In the genomic region with DNA sequence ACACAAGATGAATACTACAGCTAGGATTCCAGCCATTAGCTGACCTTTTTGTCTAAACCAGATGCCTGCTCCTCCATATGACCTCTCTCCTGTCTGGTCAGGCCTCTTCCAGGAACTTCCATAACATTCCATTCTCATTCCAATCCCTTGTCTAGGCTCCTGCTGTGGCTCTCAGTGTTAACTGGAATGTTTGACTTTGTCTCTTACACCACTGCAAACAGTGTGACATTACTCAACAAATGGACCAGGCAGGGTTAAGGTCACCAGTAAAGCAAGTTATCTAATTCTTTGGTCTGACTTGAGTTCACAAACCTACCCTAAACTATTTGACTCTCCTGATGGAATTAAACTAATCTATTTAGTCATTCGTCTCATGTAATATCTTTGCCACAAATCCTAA, we compare ENCODE assay signal across 12 cellular contexts. TPM values are rescaled to one million over a fixed set of nuclear protein-coding genes. Genes with fewer than 3 reads are reported as not detected.
A peak's percentile ranks its signal among the peaks of the same experiment; 100 is the strongest.
DNase-seq lines count a peak whose midpoint lies in the region; ATAC-seq and TF ChIP-seq lines count a peak whose summit lies in the region.
"Had no signal": no experiment of that assay in that cellular context is flagged by ENCODE, and none has a peak within 500 bp of the region (broad histone marks: within the 10 kb centered on the region; RNA-seq: fewer than 3 reads in every experiment).

No MANE protein-coding gene starts in this region.

- H3K4me3 Mint-ChIP-seq in chondrocyte (ENCODE audit: unreplicated experiment) = no peak overlapping the region
- H3K4me3 Mint-ChIP-seq: activated naive CD8-positive, alpha-beta T cell treated with anti-CD3 and anti-CD28 coated beads, Interleukin-2, amount 50 U/mL, for 24 hours had no signal

- H3K27me3 Mint-ChIP-seq in chondrocyte (ENCODE audit: low read depth) = no peaks in the 10 kb centered on the region

- no peaks in the 10 kb centered on the region for H3K36me3 Mint-ChIP-seq in chondrocyte (ENCODE audit: low read depth)

- H3K27ac Mint-ChIP-seq in chondrocyte (ENCODE audit: unreplicated experiment) = peak overlapping the region; percentile 18
- H3K27ac Mint-ChIP-seq: activated naive CD8-positive, alpha-beta T cell treated with anti-CD3 and anti-CD28 coated beads, Interleukin-2, amount 50 U/mL, for 24 hours had no signal

- H3K9me3 Mint-ChIP-seq in chondrocyte (ENCODE audit: low read depth) = peaks cover 4% of the 10 kb centered on the region

- H3K4me1 Mint-ChIP-seq in chondrocyte (ENCODE audit: low read depth) = peaks cover 30% of the 10 kb centered on the region

- ATAC-seq in left lobe of liver = peak; percentile 45
- no peak for ATAC-seq in HG03280 (IDR thresholded peaks at IDR 0.05; ENCODE audit: unreplicated experiment)
- ATAC-seq in GM18519 (IDR thresholded peaks at IDR 0.05; ENCODE audit: low FRiP score, unreplicated experiment) = no peak
- ATAC-seq: activated naive CD8-positive, alpha-beta T cell treated with anti-CD3 and anti-CD28 coated beads, Interleukin-2, amount 50 U/mL, for 24 hours had no signal

- TF ChIP-seq CTCF in chondrocyte (IDR thresholded peaks at IDR 0.05) = no peak

- DNase-seq in A172 (ENCODE audit: low spot score) (peak; percentile 45), HS-5 (ENCODE audit: low read depth) (peak; percentile 31), chondrocyte (ENCODE audit: low spot score) (no peak), left lobe of liver (ENCODE audit: low spot score) (peak; percentile 69), NCI-H128 (lab: John Stamatoyannopoulos, UW; ENCODE audit: unreplicated experiment) (no peak)
- no peak for DNase-seq in stimulated activated CD4-positive, alpha-beta T cell treated with anti-CD3 and anti-CD28 coated beads, Interleukin-2, amount 100 ng/mL, for 48 hours
- DNase-seq: activated naive CD8-positive, alpha-beta T cell treated with anti-CD3 and anti-CD28 coated beads, Interleukin-2, amount 50 U/mL, for 24 hours; dermis blood vessel endothelial cell; MM.1S; nucleus accumbens had no signal

RNA-seq across cellular contexts. Expression of gene GPC6, which starts 2.1 kb away (rescaled TPM):
- 5.1 and 6.1 TPM in 2 replicates for total RNA-seq in A172 (2014; rRNA removed; shearing (Covaris generic))
- total RNA-seq in chondrocyte (76.1 to 111 TPM (median 76.5 TPM) in 3 replicates), left lobe of liver (15.6 TPM)

Comparison
In these comparisons a context has a peak if more than half of its experiments do, and no peak if none do; other contexts are left out.
1. DNase-seq: peak in A172 (single experiment), HS-5 (single experiment) and left lobe of liver (single experiment); none in chondrocyte (single experiment), NCI-H128 (single experiment) and stimulated activated CD4-positive, alpha-beta T cell treated with anti-CD3 and anti-CD28 coated beads, Interleukin-2, amount 100 ng/mL, for 48 hours (0 of 2).